9 cellular contexts compared by ENCODE assay signal in genomic region chr16:396199-396598, GRCh38. TPM values are rescaled to one million over a fixed set of nuclear protein-coding genes. Genes with fewer than 3 reads are reported as not detected.
DNase-seq lines count a peak whose midpoint lies in the region; ATAC-seq, FAIRE-seq and TF ChIP-seq lines count a peak whose summit lies in the region.
"Had no signal": no experiment of that assay in that cellular context is flagged by ENCODE, and none has a peak within 500 bp of the region (broad histone marks: within the 10 kb centered on the region; RNA-seq: fewer than 3 reads in every experiment).

No MANE protein-coding gene starts in this region.

- H3K4me3 ChIP-seq in HepG2 (replicated peaks in 1 of 3; ENCODE audit: insufficient read depth in 1 of 3, low read depth in 2 of 3, low read length in 3 of 3) = peak overlapping the region; percentile 60 to 81 (median 81)
- H3K4me3 ChIP-seq in right lobe of liver = no peak overlapping the region
- peak overlapping the region in 1 of 2 donors; percentile 60 for H3K4me3 ChIP-seq in kidney (ENCODE audit: low read length in 2 of 2)

- DNase-seq in HepG2 (ENCODE audit: low spot score) (no peak), right lobe of liver (no peak), activated B cell treated with CpG ODN at 0.5 μM for 24 hours (no peak), medulla oblongata (ENCODE audit: extremely low spot score) (peak; percentile 71), SW480 (ENCODE audit: low spot score) (no peak), kidney (no peak), NCI-H82 treated with DMSO at 0.1 percent for 48 hours (lab: John Stamatoyannopoulos, UW; ENCODE audit: unreplicated experiment) (no peak)
- no peak for DNase-seq in stimulated activated CD4-positive, alpha-beta T cell treated with anti-CD3 and anti-CD28 coated beads, Interleukin-4, amount 100 ng/mL, for 4 hours
- DNase-seq: NCI-H1436 treated with DMSO at 0.1 percent for 48 hours had no signal

- H3K36me3 Mint-ChIP-seq in activated B cell treated with CpG ODN at 0.5 μM for 24 hours (ENCODE audit: low read depth) = peaks cover 4% of the 10 kb centered on the region

- H3K9me3 ChIP-seq in HepG2 (ENCODE audit: low read length) (no peaks in the 10 kb centered on the region), right lobe of liver (no peaks in the 10 kb centered on the region), kidney (ENCODE audit: control insufficient read depth in 1 of 2, low read length in 2 of 2) (no peaks in the 10 kb centered on the region)

- peaks cover 0 to 4% of the 10 kb centered on the region in 2 experiments; a peak in 2 of 5 replicates for H3K36me3 ChIP-seq in HepG2 (replicated peaks in 1 of 2; ENCODE audit: control insufficient read depth in 1 of 2, insufficient read depth in 2 of 2, low read length in 2 of 2)
- no peaks in the 10 kb centered on the region for H3K36me3 ChIP-seq in right lobe of liver
- no peaks in the 10 kb centered on the region for H3K36me3 ChIP-seq in kidney (ENCODE audit: control insufficient read depth in 1 of 2, insufficient read depth in 2 of 2, low read length in 2 of 2)

- peaks cover 14% of the 10 kb centered on the region for H3K79me2 ChIP-seq in HepG2 (ENCODE audit: insufficient read depth, low read length)

- peak overlapping the region; percentile 99 for H3K4me2 ChIP-seq in HepG2 (ENCODE audit: low read depth, low read length)

- POLR2A ChIA-PET in HepG2 (lab: Yijun Ruan, JAX) (interaction anchor here (0.9 to 1.7 kb wide), 3 partner anchors 10 to 131 kb away, joined by 3 to 10 read pairs (median 4); partner anchors contain the start of gene CAPN15), activated B cell treated with CpG ODN at 0.5 μM for 24 hours (lab: Charles Lee) (interaction anchor here (0.6 to 4.3 kb wide), 5 partner anchors 12 to 42 kb away, joined by 4 to 21 read pairs (median 4); partner anchors contain the start of genes MRPL28 and PGAP6)

- peak overlapping the region; percentile 21 for H3K27ac Mint-ChIP-seq in activated B cell treated with CpG ODN at 0.5 μM for 24 hours

- TF ChIP-seq POLR2A in HepG2 (IDR thresholded peaks at IDR 0.05; ENCODE audit: insufficient read depth in 1 of 2, low read depth in 2 of 2, low read length in 2 of 2) (no peak), right lobe of liver (IDR thresholded peaks at IDR 0.05) (no peak)

- no peak for FAIRE-seq in HepG2 (lab: Jason Lieb, UNC)
- no peak for FAIRE-seq in kidney (lab: Jason Lieb, UNC)

- no peak for TF ChIP-seq EP300 in HepG2 (IDR thresholded peaks at IDR 0.05; ENCODE audit: low read depth in 2 of 2, low read length in 2 of 2)
- TF ChIP-seq EP300 in HepG2 (CRISPR knock-in tag; IDR thresholded peaks at IDR 0.05; ENCODE audit: borderline replicate concordance) = no peak

- intact Hi-C loops in HepG2 (cut with micrococcal nuclease; ENCODE audit: unreplicated experiment) (no loop called here), right lobe of liver (cut with DNase I) (loop anchor here in 1 of 2 donors (10.0 kb wide), 1 partner anchor 99 kb away; no protein-coding TSS in a partner anchor), activated B cell treated with CpG ODN at 0.5 μM for 24 hours (cut with micrococcal nuclease) (loop anchor here (10.0 kb wide), 1 partner anchor 389 kb away; the partner anchor contains the start of genes CHTF18 and RPUSD1), kidney (cut with DNase I) (no loop called here)

- H3K27me3 ChIP-seq in HepG2 (ENCODE audit: control insufficient read depth in 1 of 2, insufficient read depth in 2 of 2, low read length in 2 of 2) (no peaks in the 10 kb centered on the region), right lobe of liver (no peaks in the 10 kb centered on the region)

- peaks cover 37% of the 10 kb centered on the region for H3K4me1 ChIP-seq in HepG2 (ENCODE audit: insufficient read depth, low read length)
- H3K4me1 ChIP-seq in right lobe of liver = peaks cover 0 to 6% (median 0%) of the 10 kb centered on the region in 4 donors
- peaks cover 0 to 9% of the 10 kb centered on the region in 2 donors for H3K4me1 ChIP-seq in kidney (ENCODE audit: control insufficient read depth in 1 of 2, insufficient read depth in 1 of 2, low read depth in 1 of 2, low read length in 2 of 2)

- 10% methylated on average over 3 of the region's 3 CpGs for WGBS in HepG2 (ENCODE audit: low lambda C conversion rate)
- WGBS in right lobe of liver (ENCODE audit: insufficient coverage, low coverage, low lambda C conversion rate, missing lambda C conversion rate) = 26% methylated on average over 3 of the region's 3 CpGs

- H3K27me3 Mint-ChIP-seq in activated B cell treated with CpG ODN at 0.5 μM for 24 hours = no peaks in the 10 kb centered on the region

- no peaks in the 10 kb centered on the region for H4K20me1 ChIP-seq in HepG2 (ENCODE audit: insufficient read depth, low read length)

- no peaks in the 10 kb centered on the region for H3K9me3 Mint-ChIP-seq in activated B cell treated with CpG ODN at 0.5 μM for 24 hours

- peak overlapping the region; percentile 88 for H3K9ac ChIP-seq in HepG2 (ENCODE audit: insufficient read depth, low read depth, low read length)
- peak overlapping the region in 1 of 2 donors; percentile 61 for H3K9ac ChIP-seq in kidney (ENCODE audit: low read length in 2 of 2)

- no peak for TF ChIP-seq RAD21 in HepG2 (CRISPR knock-in tag; IDR thresholded peaks at IDR 0.05)

- ATAC-seq in HepG2 = no peak
- ATAC-seq in right lobe of liver = no peak
- ATAC-seq in activated B cell treated with CpG ODN at 0.5 μM for 24 hours (ENCODE audit: low read depth) = no peak

- H3K4me3 Mint-ChIP-seq in activated B cell treated with CpG ODN at 0.5 μM for 24 hours = peak overlapping the region; percentile 84

- H2AFZ ChIP-seq in HepG2 (ENCODE audit: low read length) = no peak overlapping the region

- in situ Hi-C loops in HepG2 (cut with HindIII; ENCODE audit: extremely low pct_ligation_motif_present, low pct_unique_long_range_greater_than_20kb) = loop anchor here (5.0 kb wide), 1 partner anchor 101 kb away; no protein-coding TSS in a partner anchor

- H3K27ac ChIP-seq in HepG2 (ENCODE audit: extremely low read length, insufficient read depth, low read length) = peak overlapping the region; percentile 94
- H3K27ac ChIP-seq in right lobe of liver = no peak overlapping the region
- H3K27ac ChIP-seq in kidney (ENCODE audit: low read depth in 2 of 2, low read length in 2 of 2) = peak overlapping the region in 1 of 2 donors; percentile 63

- TSS peak; percentile 59 for BruUV-seq in HepG2 (replicated peaks; lab: Mats Ljungman, UMichigan)

- peaks cover 36% of the 10 kb centered on the region for H3K4me1 Mint-ChIP-seq in activated B cell treated with CpG ODN at 0.5 μM for 24 hours

- CTCF ChIA-PET in HepG2 (lab: Yijun Ruan, JAX; ENCODE audit: low intra/inter-chr PET ratio, low total read pairs) = no interaction called here
- CTCF ChIA-PET in activated B cell treated with CpG ODN at 0.5 μM for 24 hours (lab: Charles Lee) = no interaction called here

- no peak for TF ChIP-seq CTCF in HepG2 (CRISPR knock-in tag; IDR thresholded peaks at IDR 0.05)
- TF ChIP-seq CTCF in right lobe of liver (IDR thresholded peaks at IDR 0.05) = no peak
- TF ChIP-seq CTCF in activated B cell treated with CpG ODN at 0.5 μM for 24 hours (IDR thresholded peaks at IDR 0.05) = no peak
- TF ChIP-seq CTCF in kidney (IDR thresholded peaks at IDR 0.05; ENCODE audit: borderline replicate concordance, extremely low read depth, insufficient read depth) = no peak

RNA-seq across cellular contexts. Expression of gene NME4, which starts 0.8 kb away (rescaled TPM):
- total RNA-seq in HepG2 (2016; rRNA removed; fragmentation: Illumina TruSeq; extraction: Trizol) (82.8 and 121 TPM in 2 replicates), right lobe of liver (10 to 100 TPM; 50.3 to 83.6 (median 61.0) TPM), activated B cell treated with CpG ODN at 0.5 μM for 24 hours (29.9 and 32.9 TPM in 2 replicates), kidney (56.6 TPM)
- 711 and 716 TPM in 2 replicates for total RNA-seq in HepG2 (2016; cell fraction: cytosol; rRNA removed; fragmentation: Illumina TruSeq; extraction: Trizol; ENCODE audit: low read depth)
- 79.6 and 119 TPM in 2 replicates for total RNA-seq in HepG2 (2016; cell fraction: insoluble cytoplasmic fraction; rRNA removed; fragmentation: Illumina TruSeq; extraction: Trizol)
- 463 and 513 TPM in 2 replicates for total RNA-seq in HepG2 (2016; cell fraction: membrane; rRNA removed; fragmentation: Illumina TruSeq; extraction: Trizol)
- 47.7 and 52.8 TPM in 2 replicates for total RNA-seq in HepG2 (2016; cell fraction: nucleus; rRNA removed; fragmentation: Illumina TruSeq; extraction: Trizol)
- polyA plus RNA-seq in HepG2 (2011; rRNA removed) (263 and 275 TPM in 2 replicates), kidney (ENCODE audit: insufficient read depth, low read depth, low replicate concordance) (100 TPM)
- 199 and 344 TPM in 2 replicates for polyA plus RNA-seq in HepG2 (2011; cell fraction: cytosol; rRNA removed)
- polyA plus RNA-seq in HepG2 (2011; cell fraction: nucleus; rRNA removed) = 245 and 274 TPM in 2 replicates
- polyA plus RNA-seq in HepG2 (2012) = 136 and 145 TPM in 2 replicates
- polyA plus RNA-seq in HepG2 (2016; cell fraction: cytosol; fragmentation: Illumina TruSeq; extraction: Trizol; ENCODE audit: low read depth) = 1,773 and 1,829 TPM in 2 replicates
- 189 and 200 TPM in 2 replicates for polyA plus RNA-seq in HepG2 (2016; cell fraction: insoluble cytoplasmic fraction; fragmentation: Illumina TruSeq; extraction: Trizol; ENCODE audit: low read depth)
- 997 and 1,012 TPM in 2 replicates for polyA plus RNA-seq in HepG2 (2016; cell fraction: membrane; fragmentation: Illumina TruSeq; extraction: Trizol; ENCODE audit: low read depth)
- 195 and 217 TPM in 2 replicates for polyA plus RNA-seq in HepG2 (2016; cell fraction: nucleus; fragmentation: Illumina TruSeq; extraction: Trizol; ENCODE audit: insufficient read depth, low read depth)
- polyA minus RNA-seq in HepG2 (2011; rRNA and poly(A)+ RNA removed; ENCODE audit: low replicate concordance) = 21.3 and 147 TPM in 2 replicates
- 51.2 and 63.8 TPM in 2 replicates for polyA minus RNA-seq in HepG2 (2011; cell fraction: cytosol; rRNA and poly(A)+ RNA removed)
- 27.2 and 27.9 TPM in 2 replicates for polyA minus RNA-seq in HepG2 (2011; cell fraction: nucleus; rRNA and poly(A)+ RNA removed)

RNA-seq across cellular contexts. Expression of gene DECR2, which starts 5.5 kb away (rescaled TPM):
- total RNA-seq in HepG2 (2016; rRNA removed; fragmentation: Illumina TruSeq; extraction: Trizol) (27.8 and 36.3 TPM in 2 replicates), right lobe of liver (100 to 1,000 TPM in 3 of 6 experiments, 10 to 100 TPM in 3; 73.6 to 169 (median 97.0) TPM), activated B cell treated with CpG ODN at 0.5 μM for 24 hours (4.4 and 6.7 TPM in 2 replicates), kidney (23.8 TPM)
- total RNA-seq in HepG2 (2016; cell fraction: cytosol; rRNA removed; fragmentation: Illumina TruSeq; extraction: Trizol; ENCODE audit: low read depth) = 22.1 and 28.4 TPM in 2 replicates
- 28.1 and 37.2 TPM in 2 replicates for total RNA-seq in HepG2 (2016; cell fraction: insoluble cytoplasmic fraction; rRNA removed; fragmentation: Illumina TruSeq; extraction: Trizol)
- 22.1 and 27.1 TPM in 2 replicates for total RNA-seq in HepG2 (2016; cell fraction: membrane; rRNA removed; fragmentation: Illumina TruSeq; extraction: Trizol)
- 34.5 and 35.9 TPM in 2 replicates for total RNA-seq in HepG2 (2016; cell fraction: nucleus; rRNA removed; fragmentation: Illumina TruSeq; extraction: Trizol)
- polyA plus RNA-seq in HepG2 (2011; rRNA removed) (44.6 and 51.2 TPM in 2 replicates), kidney (ENCODE audit: insufficient read depth, low read depth, low replicate concordance) (58.9 TPM)
- 29.5 and 53.6 TPM in 2 replicates for polyA plus RNA-seq in HepG2 (2011; cell fraction: cytosol; rRNA removed)
- polyA plus RNA-seq in HepG2 (2011; cell fraction: nucleus; rRNA removed) = 220 and 244 TPM in 2 replicates
- 22.1 and 23.1 TPM in 2 replicates for polyA plus RNA-seq in HepG2 (2012)
- 13.3 and 15.1 TPM in 2 replicates for polyA plus RNA-seq in HepG2 (2016; cell fraction: cytosol; fragmentation: Illumina TruSeq; extraction: Trizol; ENCODE audit: low read depth)
- polyA plus RNA-seq in HepG2 (2016; cell fraction: insoluble cytoplasmic fraction; fragmentation: Illumina TruSeq; extraction: Trizol; ENCODE audit: low read depth) = 31.8 and 35.2 TPM in 2 replicates
- 19.1 and 19.5 TPM in 2 replicates for polyA plus RNA-seq in HepG2 (2016; cell fraction: membrane; fragmentation: Illumina TruSeq; extraction: Trizol; ENCODE audit: low read depth)
- polyA plus RNA-seq in HepG2 (2016; cell fraction: nucleus; fragmentation: Illumina TruSeq; extraction: Trizol; ENCODE audit: insufficient read depth, low read depth) = 124 and 131 TPM in 2 replicates
- polyA minus RNA-seq in HepG2 (2011; rRNA and poly(A)+ RNA removed; ENCODE audit: low replicate concordance) = 15.9 and 53.9 TPM in 2 replicates
- 17.0 and 17.7 TPM in 2 replicates for polyA minus RNA-seq in HepG2 (2011; cell fraction: cytosol; rRNA and poly(A)+ RNA removed)
- 25.4 and 25.9 TPM in 2 replicates for polyA minus RNA-seq in HepG2 (2011; cell fraction: nucleus; rRNA and poly(A)+ RNA removed)

RNA-seq across cellular contexts. Expression of gene PGAP6, which starts 14.4 kb away (rescaled TPM):
- total RNA-seq in HepG2 (2016; rRNA removed; fragmentation: Illumina TruSeq; extraction: Trizol) = 33.7 and 52.7 TPM in 2 replicates
- 52.2 and 54.4 TPM in 2 replicates for total RNA-seq in HepG2 (2016; cell fraction: cytosol; rRNA removed; fragmentation: Illumina TruSeq; extraction: Trizol; ENCODE audit: low read depth)
- 27.1 and 52.1 TPM in 2 replicates for total RNA-seq in HepG2 (2016; cell fraction: insoluble cytoplasmic fraction; rRNA removed; fragmentation: Illumina TruSeq; extraction: Trizol)
- 108 and 112 TPM in 2 replicates for total RNA-seq in HepG2 (2016; cell fraction: membrane; rRNA removed; fragmentation: Illumina TruSeq; extraction: Trizol)
- 36.6 and 38.8 TPM in 2 replicates for total RNA-seq in HepG2 (2016; cell fraction: nucleus; rRNA removed; fragmentation: Illumina TruSeq; extraction: Trizol)
- 136 and 192 TPM in 2 replicates for polyA plus RNA-seq in HepG2 (2011; rRNA removed)
- polyA plus RNA-seq in HepG2 (2011; cell fraction: cytosol; rRNA removed) = 183 and 222 TPM in 2 replicates
- 308 and 324 TPM in 2 replicates for polyA plus RNA-seq in HepG2 (2011; cell fraction: nucleus; rRNA removed)
- polyA plus RNA-seq in HepG2 (2012) = 54.7 and 75.9 TPM in 2 replicates
- 90.3 and 94.2 TPM in 2 replicates for polyA plus RNA-seq in HepG2 (2016; cell fraction: cytosol; fragmentation: Illumina TruSeq; extraction: Trizol; ENCODE audit: low read depth)
- polyA plus RNA-seq in HepG2 (2016; cell fraction: insoluble cytoplasmic fraction; fragmentation: Illumina TruSeq; extraction: Trizol; ENCODE audit: low read depth) = 43.3 and 54.7 TPM in 2 replicates
- polyA plus RNA-seq in HepG2 (2016; cell fraction: membrane; fragmentation: Illumina TruSeq; extraction: Trizol; ENCODE audit: low read depth) = 117 and 127 TPM in 2 replicates
- 107 and 123 TPM in 2 replicates for polyA plus RNA-seq in HepG2 (2016; cell fraction: nucleus; fragmentation: Illumina TruSeq; extraction: Trizol; ENCODE audit: insufficient read depth, low read depth)
- 53.1 and 397 TPM in 2 replicates for polyA minus RNA-seq in HepG2 (2011; rRNA and poly(A)+ RNA removed; ENCODE audit: low replicate concordance)
- polyA minus RNA-seq in HepG2 (2011; cell fraction: cytosol; rRNA and poly(A)+ RNA removed) = 61.4 and 63.3 TPM in 2 replicates
- polyA minus RNA-seq in HepG2 (2011; cell fraction: nucleus; rRNA and poly(A)+ RNA removed) = 26.0 and 48.0 TPM in 2 replicates
- 10 to 100 TPM; 24.3 to 44.6 (median 28.0) TPM for total RNA-seq in right lobe of liver
- total RNA-seq in activated B cell treated with CpG ODN at 0.5 μM for 24 hours = 38.4 and 44.5 TPM in 2 replicates
- total RNA-seq in kidney = 65.0 TPM
- 144 TPM for polyA plus RNA-seq in kidney (ENCODE audit: insufficient read depth, low read depth, low replicate concordance)

RNA-seq across cellular contexts. Expression of gene MRPL28, which starts 25.9 kb away (rescaled TPM):
- total RNA-seq in HepG2 (2016; rRNA removed; fragmentation: Illumina TruSeq; extraction: Trizol) (114 and 128 TPM in 2 replicates), right lobe of liver (10 to 100 TPM; 29.9 to 64.7 (median 32.6) TPM), activated B cell treated with CpG ODN at 0.5 μM for 24 hours (82.4 and 87.3 TPM in 2 replicates), kidney (59.1 TPM)
- 30.5 and 32.3 TPM in 2 replicates for total RNA-seq in HepG2 (2016; cell fraction: cytosol; rRNA removed; fragmentation: Illumina TruSeq; extraction: Trizol; ENCODE audit: low read depth)
- total RNA-seq in HepG2 (2016; cell fraction: insoluble cytoplasmic fraction; rRNA removed; fragmentation: Illumina TruSeq; extraction: Trizol) = 115 and 131 TPM in 2 replicates
- total RNA-seq in HepG2 (2016; cell fraction: membrane; rRNA removed; fragmentation: Illumina TruSeq; extraction: Trizol) = 36.8 and 38.6 TPM in 2 replicates
- 35.6 and 38.6 TPM in 2 replicates for total RNA-seq in HepG2 (2016; cell fraction: nucleus; rRNA removed; fragmentation: Illumina TruSeq; extraction: Trizol)
- polyA plus RNA-seq in HepG2 (2011; rRNA removed) (121 and 135 TPM in 2 replicates), kidney (ENCODE audit: insufficient read depth, low read depth, low replicate concordance) (201 TPM)
- polyA plus RNA-seq in HepG2 (2011; cell fraction: cytosol; rRNA removed) = 141 and 211 TPM in 2 replicates
- 65.0 and 69.2 TPM in 2 replicates for polyA plus RNA-seq in HepG2 (2011; cell fraction: nucleus; rRNA removed)
- 50.0 and 56.2 TPM in 2 replicates for polyA plus RNA-seq in HepG2 (2012)
- polyA plus RNA-seq in HepG2 (2016; cell fraction: cytosol; fragmentation: Illumina TruSeq; extraction: Trizol; ENCODE audit: low read depth) = 35.7 and 36.6 TPM in 2 replicates
- 162 and 166 TPM in 2 replicates for polyA plus RNA-seq in HepG2 (2016; cell fraction: insoluble cytoplasmic fraction; fragmentation: Illumina TruSeq; extraction: Trizol; ENCODE audit: low read depth)
- 35.5 and 36.2 TPM in 2 replicates for polyA plus RNA-seq in HepG2 (2016; cell fraction: membrane; fragmentation: Illumina TruSeq; extraction: Trizol; ENCODE audit: low read depth)
- polyA plus RNA-seq in HepG2 (2016; cell fraction: nucleus; fragmentation: Illumina TruSeq; extraction: Trizol; ENCODE audit: insufficient read depth, low read depth) = 85.4 and 90.0 TPM in 2 replicates
- polyA minus RNA-seq in HepG2 (2011; rRNA and poly(A)+ RNA removed; ENCODE audit: low replicate concordance) = 51.3 and 73.8 TPM in 2 replicates
- polyA minus RNA-seq in HepG2 (2011; cell fraction: cytosol; rRNA and poly(A)+ RNA removed) = 29.4 and 29.5 TPM in 2 replicates
- polyA minus RNA-seq in HepG2 (2011; cell fraction: nucleus; rRNA and poly(A)+ RNA removed) = 10.2 and 13.2 TPM in 2 replicates

RNA-seq across cellular contexts. Expression of gene RAB11FIP3, which starts 29.2 kb away (rescaled TPM):
- 48.4 and 57.6 TPM in 2 replicates for total RNA-seq in HepG2 (2016; rRNA removed; fragmentation: Illumina TruSeq; extraction: Trizol)
- 25.8 and 30.3 TPM in 2 replicates for total RNA-seq in HepG2 (2016; cell fraction: cytosol; rRNA removed; fragmentation: Illumina TruSeq; extraction: Trizol; ENCODE audit: low read depth)
- total RNA-seq in HepG2 (2016; cell fraction: insoluble cytoplasmic fraction; rRNA removed; fragmentation: Illumina TruSeq; extraction: Trizol) = 44.0 and 58.9 TPM in 2 replicates
- 40.2 and 41.5 TPM in 2 replicates for total RNA-seq in HepG2 (2016; cell fraction: membrane; rRNA removed; fragmentation: Illumina TruSeq; extraction: Trizol)
- 59.9 and 60.1 TPM in 2 replicates for total RNA-seq in HepG2 (2016; cell fraction: nucleus; rRNA removed; fragmentation: Illumina TruSeq; extraction: Trizol)
- polyA plus RNA-seq in HepG2 (2011; rRNA removed) = 34.3 and 42.9 TPM in 2 replicates
- polyA plus RNA-seq in HepG2 (2011; cell fraction: cytosol; rRNA removed) = 24.6 and 38.1 TPM in 2 replicates
- 166 and 200 TPM in 2 replicates for polyA plus RNA-seq in HepG2 (2011; cell fraction: nucleus; rRNA removed)
- polyA plus RNA-seq in HepG2 (2012) = 45.3 and 46.5 TPM in 2 replicates
- 17.9 and 19.2 TPM in 2 replicates for polyA plus RNA-seq in HepG2 (2016; cell fraction: cytosol; fragmentation: Illumina TruSeq; extraction: Trizol; ENCODE audit: low read depth)
- polyA plus RNA-seq in HepG2 (2016; cell fraction: insoluble cytoplasmic fraction; fragmentation: Illumina TruSeq; extraction: Trizol; ENCODE audit: low read depth) = 44.6 and 51.8 TPM in 2 replicates
- polyA plus RNA-seq in HepG2 (2016; cell fraction: membrane; fragmentation: Illumina TruSeq; extraction: Trizol; ENCODE audit: low read depth) = 28.0 and 28.9 TPM in 2 replicates
- 144 and 150 TPM in 2 replicates for polyA plus RNA-seq in HepG2 (2016; cell fraction: nucleus; fragmentation: Illumina TruSeq; extraction: Trizol; ENCODE audit: insufficient read depth, low read depth)
- 9.5 and 51.6 TPM in 2 replicates for polyA minus RNA-seq in HepG2 (2011; rRNA and poly(A)+ RNA removed; ENCODE audit: low replicate concordance)
- polyA minus RNA-seq in HepG2 (2011; cell fraction: cytosol; rRNA and poly(A)+ RNA removed) = 18.2 and 21.5 TPM in 2 replicates
- 58.2 and 72.2 TPM in 2 replicates for polyA minus RNA-seq in HepG2 (2011; cell fraction: nucleus; rRNA and poly(A)+ RNA removed)
- total RNA-seq in right lobe of liver = 10 to 100 TPM; 19.5 to 38.3 (median 25.5) TPM
- total RNA-seq in activated B cell treated with CpG ODN at 0.5 μM for 24 hours = 32.2 and 35.4 TPM in 2 replicates
- total RNA-seq in kidney = 84.9 TPM
- 162 TPM for polyA plus RNA-seq in kidney (ENCODE audit: insufficient read depth, low read depth, low replicate concordance)

Comparison
In these comparisons a context has a peak if more than half of its experiments do, and no peak if none do; other contexts are left out.
1. H3K4me3 ChIP-seq: peak in HepG2 (3 of 3); none in right lobe of liver (0 of 3).